Comparison of ENCODE assay signal across 9 cellular contexts in genomic region chr7:100602889-100603696, GRCh38. TPM values are rescaled to one million over a fixed set of nuclear protein-coding genes. Genes with fewer than 3 reads are reported as not detected.
DNase-seq lines count a peak whose midpoint lies in the region; ATAC-seq and TF ChIP-seq lines count a peak whose summit lies in the region.
"Had no signal": no experiment of that assay in that cellular context is flagged by ENCODE, and none has a peak within 500 bp of the region (broad histone marks: within the 10 kb centered on the region; RNA-seq: fewer than 3 reads in every experiment).

No MANE protein-coding gene starts in this region.

- H3K27me3 ChIP-seq in WERI-Rb-1 (ENCODE audit: insufficient read depth, low read depth, severe bottlenecking) (peaks cover 8% of the 10 kb centered on the region), skeletal muscle tissue (ENCODE audit: control insufficient read depth in 3 of 3, insufficient read depth in 3 of 3, low read length in 3 of 3) (peaks cover 9 to 28% (median 18%) of the 10 kb centered on the region in 3 donors)

- no peak overlapping the region for H3K4me3 Mint-ChIP-seq in endothelial cell (ENCODE audit: unreplicated experiment)

- H3K9me3 Mint-ChIP-seq in endothelial cell (ENCODE audit: unreplicated experiment): no peaks in the 10 kb centered on the region

- H3K9ac ChIP-seq in skeletal muscle tissue (ENCODE audit: low read depth in 1 of 3, low read length in 3 of 3): peak overlapping the region; percentile 30 to 54 (median 34)

- no peaks in the 10 kb centered on the region for H3K9me3 ChIP-seq in WERI-Rb-1 (ENCODE audit: severe bottlenecking)
- no peaks in the 10 kb centered on the region for H3K9me3 ChIP-seq in skeletal muscle tissue (ENCODE audit: control insufficient read depth in 3 of 3, low read length in 3 of 3)

- H3K4me3 ChIP-seq in WERI-Rb-1 (ENCODE audit: low read depth, low read length): peak overlapping the region; percentile 83
- peak overlapping the region; percentile 52 to 73 (median 71) for H3K4me3 ChIP-seq in skeletal muscle tissue (ENCODE audit: low read length in 3 of 3)

- DNase-seq in H4 (ENCODE audit: low spot score): peak; percentile 95
- DNase-seq in WERI-Rb-1: no peak
- DNase-seq in left cardiac atrium: peak; percentile 73
- DNase-seq in kidney glomerular epithelial cell (lab: John Stamatoyannopoulos, UW): no peak
- no peak for DNase-seq in endothelial cell (ENCODE audit: low spot score)

- H3K27ac Mint-ChIP-seq in endothelial cell (ENCODE audit: unreplicated experiment): no peak overlapping the region

- H3K4me1 ChIP-seq in skeletal muscle tissue (ENCODE audit: control insufficient read depth in 3 of 3, insufficient read depth in 3 of 3, low read length in 3 of 3): peaks cover 6 to 19% (median 16%) of the 10 kb centered on the region in 3 donors

- peaks cover 5% of the 10 kb centered on the region for H3K27me3 Mint-ChIP-seq in endothelial cell (ENCODE audit: unreplicated experiment)

- no peaks in the 10 kb centered on the region for H3K36me3 Mint-ChIP-seq in endothelial cell (ENCODE audit: low read depth, unreplicated experiment)

- H3K27ac ChIP-seq in WERI-Rb-1: no peak overlapping the region
- peak overlapping the region; percentile 72 for H3K27ac ChIP-seq in skeletal muscle tissue (ENCODE audit: low read depth, low read length)

- intact Hi-C loops in left cardiac atrium (cut with DNase I): loop anchor here in 1 of 2 donors (10.0 kb wide), 1 partner anchor 82 kb away; no protein-coding TSS in a partner anchor

- TF ChIP-seq CTCF in WERI-Rb-1 (IDR thresholded peaks at IDR 0.05; ENCODE audit: low read depth, low read length) (no peak), endothelial cell (IDR thresholded peaks at IDR 0.05; ENCODE audit: unreplicated experiment) (no peak)

- ATAC-seq in left cardiac atrium (peak; percentile 36 to 55), GM21825 (IDR thresholded peaks at IDR 0.05; ENCODE audit: unreplicated experiment) (no peak), GM19452 (IDR thresholded peaks at IDR 0.05; ENCODE audit: unreplicated experiment) (no peak)

- no peaks in the 10 kb centered on the region for H3K36me3 ChIP-seq in WERI-Rb-1
- peaks cover 0 to 4% (median 0%) of the 10 kb centered on the region in 3 donors for H3K36me3 ChIP-seq in skeletal muscle tissue (ENCODE audit: control insufficient read depth in 3 of 3, insufficient read depth in 3 of 3, low read length in 3 of 3)

- peaks cover 2% of the 10 kb centered on the region for H3K4me1 Mint-ChIP-seq in endothelial cell (ENCODE audit: unreplicated experiment)

RNA-seq across cellular contexts. Expression of gene PCOLCE, which starts 0.9 kb away (rescaled TPM):
- total RNA-seq in H4 (2014; rRNA removed; shearing (Covaris generic)): 123 and 180 TPM in 2 replicates
- total RNA-seq in left cardiac atrium (10 to 100 TPM; 51.8 to 96.5 TPM), skeletal muscle tissue (91.9 TPM), endothelial cell (ENCODE audit: unreplicated experiment) (4.4 TPM)

RNA-seq across cellular contexts. Expression of gene MOSPD3, which starts 9.2 kb away (rescaled TPM):
- total RNA-seq in H4 (2014; rRNA removed; shearing (Covaris generic)): 10.1 and 18.5 TPM in 2 replicates
- total RNA-seq in left cardiac atrium (10 to 100 TPM; 11.0 to 13.3 TPM), skeletal muscle tissue (2.6 TPM), endothelial cell (ENCODE audit: unreplicated experiment) (31.7 TPM)

RNA-seq across cellular contexts. Expression of gene FBXO24, which starts 17.0 kb away (rescaled TPM):
- 0.15 TPM in 1 of 2 replicates, not detected in the other for total RNA-seq in H4 (2014; rRNA removed; shearing (Covaris generic))
- total RNA-seq in left cardiac atrium (under 1 TPM; 0.31 to 0.62 TPM), skeletal muscle tissue (1.0 TPM), endothelial cell (ENCODE audit: unreplicated experiment) (1.3 TPM)

RNA-seq across cellular contexts. Expression of gene LRCH4, which starts 17.2 kb away (rescaled TPM):
- total RNA-seq in H4 (2014; rRNA removed; shearing (Covaris generic)): 3.4 TPM in 2 replicates
- total RNA-seq in left cardiac atrium (10 to 100 TPM; 28.2 to 32.6 TPM), skeletal muscle tissue (6.3 TPM), endothelial cell (ENCODE audit: unreplicated experiment) (89.7 TPM)

RNA-seq across cellular contexts. Expression of gene SAP25, which starts 29.4 kb away (rescaled TPM):
- not detected in 2 replicates for total RNA-seq in H4 (2014; rRNA removed; shearing (Covaris generic))
- total RNA-seq in left cardiac atrium (1 to 10 TPM in 1 of 2 donors, under 1 TPM in 1; 0.58 to 1.5 TPM), skeletal muscle tissue (not detected), endothelial cell (ENCODE audit: unreplicated experiment) (2.6 TPM)
- total RNA-seq: renal cortical epithelial cell had no signal

Comparison
In these comparisons a context has a peak if more than half of its experiments do, and no peak if none do; other contexts are left out.
1. DNase-seq: peak in H4 (single experiment) and left cardiac atrium (single experiment); none in WERI-Rb-1 (single experiment), kidney glomerular epithelial cell (single experiment) and endothelial cell (single experiment).
2. ATAC-seq: peak in left cardiac atrium (2 of 2); none in GM21825 (single experiment) and GM19452 (single experiment).